17 cellular contexts compared by ENCODE assay signal in the genomic region with DNA sequence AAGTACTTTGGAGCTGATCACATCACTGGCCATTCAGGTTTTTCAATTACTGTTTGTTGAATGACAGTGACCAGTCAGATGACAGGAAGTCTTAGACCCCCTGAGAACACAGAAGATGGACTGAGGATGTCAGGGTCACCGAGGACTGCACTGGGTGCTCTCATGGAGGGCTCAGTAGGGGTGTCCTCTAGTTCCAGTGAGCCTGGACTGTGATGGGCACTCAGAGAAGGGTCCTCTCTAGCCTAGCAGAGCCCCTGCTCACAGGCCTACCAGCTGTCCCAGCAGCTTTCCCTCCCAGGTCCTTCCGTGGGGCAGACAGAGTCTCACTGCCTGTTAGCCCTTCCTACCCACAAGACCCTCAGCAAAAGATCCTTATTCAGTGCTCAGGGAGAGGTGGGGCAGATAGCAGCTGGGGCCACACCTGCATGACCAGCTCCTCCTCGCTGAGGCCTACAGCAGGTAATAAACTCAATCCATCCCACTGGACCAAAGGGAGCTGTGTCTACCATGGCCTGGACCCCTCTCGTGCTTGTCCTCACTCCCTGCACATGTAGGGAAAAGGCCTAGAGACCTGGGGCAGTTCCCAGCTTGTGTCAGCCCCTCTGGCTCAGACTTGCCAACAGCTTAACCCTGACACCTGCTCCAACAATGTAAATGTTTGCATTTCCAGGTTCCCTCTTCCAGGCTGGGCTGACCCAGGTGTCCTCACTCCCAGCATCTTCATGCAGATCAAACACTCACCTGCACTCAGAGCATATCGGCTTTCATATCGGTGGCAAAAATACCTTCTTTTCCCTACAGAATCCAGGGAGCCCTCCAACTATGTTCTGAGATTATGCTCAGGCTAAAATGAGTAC. TPM values are rescaled to one million over a fixed set of nuclear protein-coding genes. Genes with fewer than 3 reads are reported as not detected.
A peak's percentile ranks its signal among the peaks of the same experiment; 100 is the strongest.
DNase-seq lines count a peak whose midpoint lies in the region; TF ChIP-seq lines count a peak whose summit lies in the region.
"Had no signal": no experiment of that assay in that cellular context is flagged by ENCODE, and none has a peak within 500 bp of the region (broad histone marks: within the 10 kb centered on the region; RNA-seq: fewer than 3 reads in every experiment).

No MANE protein-coding gene starts in this region.

- H3K27me3 Mint-ChIP-seq in osteocyte (ENCODE audit: unreplicated experiment) = peaks cover 24% of the 10 kb centered on the region

- H2BK120ac ChIP-seq in neuronal stem cell (ENCODE audit: low read depth, low read length) = no peak overlapping the region

- H3K9ac ChIP-seq in neuronal stem cell (ENCODE audit: low read depth, low read length, poor library complexity) = no peak overlapping the region

- no peak overlapping the region for H4K91ac ChIP-seq in neuronal stem cell (ENCODE audit: low read depth, low read length, poor library complexity)

- no peak overlapping the region for H4K8ac ChIP-seq in neuronal stem cell (ENCODE audit: low read depth, low read length)

- H3K4me3 ChIP-seq in neuronal stem cell (ENCODE audit: low read length in 2 of 2) = no peak overlapping the region
- no peak overlapping the region for H3K4me3 ChIP-seq in SJCRH30
- H3K4me3 ChIP-seq: HAP-1 had no signal

- H3K9me3 ChIP-seq in neuronal stem cell (replicated peaks in 1 of 2; ENCODE audit: control insufficient read depth in 2 of 2, insufficient read depth in 1 of 2, low read depth in 1 of 2, low read length in 2 of 2) (peaks cover 0 to 5% of the 10 kb centered on the region in 2 donors), SJCRH30 (replicated peaks) (no peaks in the 10 kb centered on the region)
- H3K9me3 ChIP-seq: HAP-1 had no signal

- H3K4me1 Mint-ChIP-seq in osteocyte (ENCODE audit: unreplicated experiment) = no peaks in the 10 kb centered on the region

- H2AFZ ChIP-seq in neuronal stem cell (ENCODE audit: low read length) = no peak overlapping the region

- H3K4me1 ChIP-seq in neuronal stem cell (ENCODE audit: control insufficient read depth in 2 of 2, insufficient read depth in 1 of 2, low read depth in 1 of 2, low read length in 2 of 2) (no peaks in the 10 kb centered on the region), SJCRH30 (no peaks in the 10 kb centered on the region)
- H3K4me1 ChIP-seq: HAP-1 had no signal

- no peak overlapping the region for H2BK12ac ChIP-seq in neuronal stem cell (ENCODE audit: low read length)

- H3K27ac ChIP-seq in neuronal stem cell (replicated peaks; ENCODE audit: low read length) = no peak overlapping the region
- H3K27ac ChIP-seq in SJCRH30 = no peak overlapping the region

- H3K4me3 Mint-ChIP-seq in osteocyte (ENCODE audit: unreplicated experiment) = no peak overlapping the region
- H3K4me3 Mint-ChIP-seq: T-helper 2 cell treated with Interferon-gamma antibody and Interleukin-4, amounts not matched to agents 5 μg/mL and 100 μg/mL, for 36 hours had no signal

- no peak overlapping the region for H3K4me2 ChIP-seq in neuronal stem cell (ENCODE audit: insufficient read depth, low read length, poor library complexity, severe bottlenecking)

- no peak overlapping the region for H3K4ac ChIP-seq in neuronal stem cell (ENCODE audit: low read length)

- no peak overlapping the region for H2BK15ac ChIP-seq in neuronal stem cell (ENCODE audit: low read length)

- H3K18ac ChIP-seq in neuronal stem cell (ENCODE audit: low read length) = peak overlapping the region; percentile 17

- H3K9me3 Mint-ChIP-seq in osteocyte (ENCODE audit: unreplicated experiment) = no peaks in the 10 kb centered on the region
- H3K9me3 Mint-ChIP-seq: T-helper 2 cell treated with Interferon-gamma antibody and Interleukin-4, amounts not matched to agents 5 μg/mL and 100 μg/mL, for 36 hours had no signal

- H2BK5ac ChIP-seq in neuronal stem cell (ENCODE audit: low read length) = no peak overlapping the region

- H3K36me3 ChIP-seq in neuronal stem cell (replicated peaks in 1 of 2; ENCODE audit: control insufficient read depth in 2 of 2, insufficient read depth in 2 of 2, low read length in 2 of 2) (no peaks in the 10 kb centered on the region), SJCRH30 (no peaks in the 10 kb centered on the region)
- H3K36me3 ChIP-seq: HAP-1 had no signal

- H3K14ac ChIP-seq in neuronal stem cell (ENCODE audit: low read length) = peak overlapping the region; percentile 64

- no peaks in the 10 kb centered on the region for H3K36me3 Mint-ChIP-seq in osteocyte (ENCODE audit: unreplicated experiment)

- DNase-seq in COLO668 (lab: John Stamatoyannopoulos, UW; ENCODE audit: unreplicated experiment) (peak; percentile 74), DMS53 treated with DMSO at 0.1 percent for 48 hours (lab: John Stamatoyannopoulos, UW; ENCODE audit: unreplicated experiment) (peak; percentile 88), NCI-H2196 treated with DMSO at 0.1 percent for 48 hours (lab: John Stamatoyannopoulos, UW; ENCODE audit: unreplicated experiment) (peak; percentile 6), neuronal stem cell (ENCODE audit: low spot score) (no peak), NCI-H1048 (lab: John Stamatoyannopoulos, UW) (no peak), SJCRH30 (no peak), osteocyte (ENCODE audit: extremely low spot score, unreplicated experiment) (no peak)
- DNase-seq: DMS 273 treated with DMSO at 0.1 percent for 48 hours, IMR-90, NCI-H1694 treated with DMSO at 0.1 percent for 48 hours, NCI-H446 treated with DMSO at 0.1 percent for 48 hours, RPMI8226, SW 1271 had no signal

- peak overlapping the region; percentile 28 for H2AK5ac ChIP-seq in neuronal stem cell (ENCODE audit: low read depth, low read length)

- H3K23ac ChIP-seq in neuronal stem cell (ENCODE audit: low read depth, low read length, poor library complexity) = peak overlapping the region; percentile 55

- WGBS in neuronal stem cell (ENCODE audit: extremely low coverage in 2 of 2, insufficient read length in 2 of 2, insufficient replicate concordance in 1 of 2), 2 donors = no CpG with 5 or more reads among the region's 6 CpGs

- no peaks in the 10 kb centered on the region for H3K79me1 ChIP-seq in neuronal stem cell (ENCODE audit: low read depth, low read length)

- H3K27me3 ChIP-seq in neuronal stem cell (ENCODE audit: control insufficient read depth in 3 of 3, insufficient read depth in 3 of 3, low read depth in 1 of 3, low read length in 3 of 3) = peaks cover 0 to 44% (median 36%) of the 10 kb centered on the region in 3 experiments
- H3K27me3 ChIP-seq in SJCRH30 = 0 out of 2 replicates have a peak, but pooled peaks cover 2% of the 10 kb centered on the region

- TF ChIP-seq CTCF in osteocyte (IDR thresholded peaks at IDR 0.05) = no peak

- H3K27ac Mint-ChIP-seq in osteocyte (ENCODE audit: unreplicated experiment) = no peak overlapping the region
- H3K27ac Mint-ChIP-seq: T-helper 2 cell treated with Interferon-gamma antibody and Interleukin-4, amounts not matched to agents 5 μg/mL and 100 μg/mL, for 36 hours had no signal

RNA-seq across cellular contexts. Expression of a gene that starts 25.2 kb away (rescaled TPM):
- not detected for polyA plus RNA-seq in neuronal stem cell (2013, experiment 1 of 2)
- not detected for polyA plus RNA-seq in neuronal stem cell (2013, experiment 2 of 2)
- total RNA-seq in SJCRH30 (2014; rRNA removed; shearing (Covaris generic)) = not detected in 2 replicates
- total RNA-seq in osteocyte = not detected in 2 replicates
- total RNA-seq: IMR-90 had no signal
- polyA plus RNA-seq: AG04450, BJ, IMR-90 had no signal

Comparison
In these comparisons a context has a peak if more than half of its experiments do, and no peak if none do; other contexts are left out.
1. DNase-seq: peak in COLO668 (single experiment), DMS53 treated with DMSO at 0.1 percent for 48 hours (single experiment) and NCI-H2196 treated with DMSO at 0.1 percent for 48 hours (single experiment); none in neuronal stem cell (single experiment), NCI-H1048 (single experiment), SJCRH30 (0 of 2) and osteocyte (single experiment).